ENCODE assay signal across 1 cellular context in genomic region chr5:103255666-103256065, GRCh38.
TF ChIP-seq lines count a peak whose summit lies in the region.

No MANE protein-coding gene starts in this region.

TF ChIP-seq in K562, 482 proteins besides CTCF, POLR2A, EP300 and RAD21 (continued from another document):
- TF ChIP-seq, protein P1, sequence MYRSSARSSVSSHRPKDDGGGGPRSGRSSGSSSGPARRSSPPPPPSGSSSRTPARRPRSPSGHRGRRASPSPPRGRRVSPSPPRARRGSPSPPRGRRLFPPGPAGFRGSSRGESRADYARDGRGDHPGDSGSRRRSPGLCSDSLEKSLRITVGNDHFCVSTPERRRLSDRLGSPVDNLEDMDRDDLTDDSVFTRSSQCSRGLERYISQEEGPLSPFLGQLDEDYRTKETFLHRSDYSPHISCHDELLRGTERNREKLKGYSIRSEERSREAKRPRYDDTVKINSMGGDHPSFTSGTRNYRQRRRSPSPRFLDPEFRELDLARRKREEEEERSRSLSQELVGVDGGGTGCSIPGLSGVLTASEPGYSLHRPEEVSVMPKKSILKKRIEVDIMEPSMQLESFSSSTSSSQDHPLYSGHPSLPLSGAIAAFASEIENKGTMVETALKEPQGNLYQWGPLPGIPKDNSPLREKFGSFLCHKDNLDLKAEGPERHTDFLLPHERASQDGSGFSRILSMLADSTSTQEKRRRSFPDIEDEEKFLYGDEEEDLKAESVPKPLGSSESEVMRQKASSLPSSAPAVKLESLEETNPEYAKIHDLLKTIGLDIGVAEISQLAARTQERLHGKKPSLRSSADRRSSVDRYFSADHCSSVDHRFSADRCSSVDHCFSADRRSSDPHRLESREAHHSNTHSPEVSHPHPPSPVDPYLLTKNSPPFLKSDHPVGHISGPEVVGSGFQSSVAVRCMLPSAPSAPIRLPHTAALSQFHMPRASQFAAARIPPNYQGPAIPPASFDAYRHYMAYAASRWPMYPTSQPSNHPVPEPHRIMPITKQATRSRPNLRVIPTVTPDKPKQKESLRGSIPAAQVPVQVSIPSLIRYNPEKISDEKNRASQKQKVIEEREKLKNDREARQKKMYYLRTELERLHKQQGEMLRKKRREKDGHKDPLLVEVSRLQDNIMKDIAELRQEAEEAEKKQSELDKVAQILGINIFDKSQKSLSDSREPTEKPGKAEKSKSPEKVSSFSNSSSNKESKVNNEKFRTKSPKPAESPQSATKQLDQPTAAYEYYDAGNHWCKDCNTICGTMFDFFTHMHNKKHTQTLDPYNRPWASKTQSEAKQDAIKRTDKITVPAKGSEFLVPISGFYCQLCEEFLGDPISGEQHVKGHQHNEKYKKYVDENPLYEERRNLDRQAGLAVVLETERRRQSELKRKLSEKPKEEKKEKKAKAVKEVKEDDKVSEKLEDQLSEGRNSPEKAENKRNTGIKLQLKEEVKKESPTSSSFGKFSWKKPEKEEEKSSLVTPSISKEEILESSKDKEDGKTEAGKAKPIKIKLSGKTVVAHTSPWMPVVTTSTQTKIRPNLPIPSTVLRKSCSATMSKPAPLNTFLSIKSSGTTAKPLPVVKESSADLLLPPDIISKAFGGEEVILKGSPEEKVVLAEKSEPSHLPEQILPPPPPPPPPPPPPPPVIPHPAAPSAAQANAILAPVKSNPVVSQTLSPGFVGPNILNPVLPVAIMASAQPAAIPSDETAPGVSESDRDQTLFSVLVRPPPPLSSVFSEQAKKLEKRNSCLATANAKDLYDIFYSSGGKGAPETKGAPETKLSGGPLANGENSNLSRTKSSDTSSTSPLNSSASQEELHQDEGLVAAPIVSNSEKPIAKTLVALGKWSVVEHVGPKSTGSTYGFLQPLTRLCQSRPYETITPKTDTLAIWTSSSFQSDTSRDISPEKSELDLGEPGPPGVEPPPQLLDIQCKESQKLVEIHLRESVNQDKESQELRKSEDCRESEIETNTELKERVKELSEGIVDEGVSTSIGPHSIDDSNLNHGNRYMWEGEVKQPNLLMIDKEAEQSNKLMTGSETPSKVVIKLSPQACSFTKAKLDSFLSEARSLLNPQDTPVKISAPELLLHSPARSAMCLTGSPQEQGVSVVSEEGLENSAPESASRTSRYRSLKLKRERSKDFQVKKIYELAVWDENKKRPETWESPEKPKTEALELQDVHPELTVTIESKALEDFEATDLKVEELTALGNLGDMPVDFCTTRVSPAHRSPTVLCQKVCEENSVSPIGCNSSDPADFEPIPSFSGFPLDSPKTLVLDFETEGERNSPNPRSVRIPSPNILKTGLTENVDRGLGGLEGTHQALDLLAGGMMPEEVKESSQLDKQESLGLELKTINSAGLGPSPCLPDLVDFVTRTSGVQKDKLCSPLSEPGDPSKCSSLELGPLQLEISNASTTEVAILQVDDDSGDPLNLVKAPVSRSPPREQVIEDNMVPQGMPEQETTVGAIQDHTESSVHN (IDR thresholded peaks at IDR 0.05; ENCODE audit: borderline replicate concordance in 1 of 2, low read depth in 1 of 2) = no peak
- TF ChIP-seq CCAR2 (IDR thresholded peaks at IDR 0.05; ENCODE audit: low read depth, low read length) = no peak
- TF ChIP-seq SUPT5H (IDR thresholded peaks at IDR 0.05) = no peak
- no peak for TF ChIP-seq ZNF347 (CRISPR knock-in tag; IDR thresholded peaks at IDR 0.05; ENCODE audit: low read depth)
- TF ChIP-seq RBM17 (IDR thresholded peaks at IDR 0.05; ENCODE audit: borderline replicate concordance, low read depth, low read length) = no peak
- TF ChIP-seq NR4A1 (CRISPR knock-in tag; IDR thresholded peaks at IDR 0.05) = no peak
- no peak for TF ChIP-seq NR4A1 (tag; IDR thresholded peaks at IDR 0.05)
- no peak for TF ChIP-seq PHB (CRISPR knock-in tag; IDR thresholded peaks at IDR 0.05)
- no peak for TF ChIP-seq ZNF143 (CRISPR knock-in tag; IDR thresholded peaks at IDR 0.05)
- no peak for TF ChIP-seq ZNF23 (CRISPR knock-in tag; IDR thresholded peaks at IDR 0.05)
- TF ChIP-seq ZNF197 (CRISPR knock-in tag; IDR thresholded peaks at IDR 0.05; ENCODE audit: low read depth) = no peak
- no peak for TF ChIP-seq PYGO2 (tag; IDR thresholded peaks at IDR 0.05)
- TF ChIP-seq, protein P2, sequence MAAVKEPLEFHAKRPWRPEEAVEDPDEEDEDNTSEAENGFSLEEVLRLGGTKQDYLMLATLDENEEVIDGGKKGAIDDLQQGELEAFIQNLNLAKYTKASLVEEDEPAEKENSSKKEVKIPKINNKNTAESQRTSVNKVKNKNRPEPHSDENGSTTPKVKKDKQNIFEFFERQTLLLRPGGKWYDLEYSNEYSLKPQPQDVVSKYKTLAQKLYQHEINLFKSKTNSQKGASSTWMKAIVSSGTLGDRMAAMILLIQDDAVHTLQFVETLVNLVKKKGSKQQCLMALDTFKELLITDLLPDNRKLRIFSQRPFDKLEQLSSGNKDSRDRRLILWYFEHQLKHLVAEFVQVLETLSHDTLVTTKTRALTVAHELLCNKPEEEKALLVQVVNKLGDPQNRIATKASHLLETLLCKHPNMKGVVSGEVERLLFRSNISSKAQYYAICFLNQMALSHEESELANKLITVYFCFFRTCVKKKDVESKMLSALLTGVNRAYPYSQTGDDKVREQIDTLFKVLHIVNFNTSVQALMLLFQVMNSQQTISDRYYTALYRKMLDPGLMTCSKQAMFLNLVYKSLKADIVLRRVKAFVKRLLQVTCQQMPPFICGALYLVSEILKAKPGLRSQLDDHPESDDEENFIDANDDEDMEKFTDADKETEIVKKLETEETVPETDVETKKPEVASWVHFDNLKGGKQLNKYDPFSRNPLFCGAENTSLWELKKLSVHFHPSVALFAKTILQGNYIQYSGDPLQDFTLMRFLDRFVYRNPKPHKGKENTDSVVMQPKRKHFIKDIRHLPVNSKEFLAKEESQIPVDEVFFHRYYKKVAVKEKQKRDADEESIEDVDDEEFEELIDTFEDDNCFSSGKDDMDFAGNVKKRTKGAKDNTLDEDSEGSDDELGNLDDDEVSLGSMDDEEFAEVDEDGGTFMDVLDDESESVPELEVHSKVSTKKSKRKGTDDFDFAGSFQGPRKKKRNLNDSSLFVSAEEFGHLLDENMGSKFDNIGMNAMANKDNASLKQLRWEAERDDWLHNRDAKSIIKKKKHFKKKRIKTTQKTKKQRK (IDR thresholded peaks at IDR 0.05; ENCODE audit: borderline replicate concordance, low read depth, low read length) = no peak
- no peak for TF ChIP-seq MAFK (IDR thresholded peaks at IDR 0.05; ENCODE audit: low read length)
- TF ChIP-seq TAF1 (IDR thresholded peaks at IDR 0.05; ENCODE audit: control insufficient read depth, extremely low read depth, insufficient read depth, low read length, severe bottlenecking) = no peak
- TF ChIP-seq, protein P3, sequence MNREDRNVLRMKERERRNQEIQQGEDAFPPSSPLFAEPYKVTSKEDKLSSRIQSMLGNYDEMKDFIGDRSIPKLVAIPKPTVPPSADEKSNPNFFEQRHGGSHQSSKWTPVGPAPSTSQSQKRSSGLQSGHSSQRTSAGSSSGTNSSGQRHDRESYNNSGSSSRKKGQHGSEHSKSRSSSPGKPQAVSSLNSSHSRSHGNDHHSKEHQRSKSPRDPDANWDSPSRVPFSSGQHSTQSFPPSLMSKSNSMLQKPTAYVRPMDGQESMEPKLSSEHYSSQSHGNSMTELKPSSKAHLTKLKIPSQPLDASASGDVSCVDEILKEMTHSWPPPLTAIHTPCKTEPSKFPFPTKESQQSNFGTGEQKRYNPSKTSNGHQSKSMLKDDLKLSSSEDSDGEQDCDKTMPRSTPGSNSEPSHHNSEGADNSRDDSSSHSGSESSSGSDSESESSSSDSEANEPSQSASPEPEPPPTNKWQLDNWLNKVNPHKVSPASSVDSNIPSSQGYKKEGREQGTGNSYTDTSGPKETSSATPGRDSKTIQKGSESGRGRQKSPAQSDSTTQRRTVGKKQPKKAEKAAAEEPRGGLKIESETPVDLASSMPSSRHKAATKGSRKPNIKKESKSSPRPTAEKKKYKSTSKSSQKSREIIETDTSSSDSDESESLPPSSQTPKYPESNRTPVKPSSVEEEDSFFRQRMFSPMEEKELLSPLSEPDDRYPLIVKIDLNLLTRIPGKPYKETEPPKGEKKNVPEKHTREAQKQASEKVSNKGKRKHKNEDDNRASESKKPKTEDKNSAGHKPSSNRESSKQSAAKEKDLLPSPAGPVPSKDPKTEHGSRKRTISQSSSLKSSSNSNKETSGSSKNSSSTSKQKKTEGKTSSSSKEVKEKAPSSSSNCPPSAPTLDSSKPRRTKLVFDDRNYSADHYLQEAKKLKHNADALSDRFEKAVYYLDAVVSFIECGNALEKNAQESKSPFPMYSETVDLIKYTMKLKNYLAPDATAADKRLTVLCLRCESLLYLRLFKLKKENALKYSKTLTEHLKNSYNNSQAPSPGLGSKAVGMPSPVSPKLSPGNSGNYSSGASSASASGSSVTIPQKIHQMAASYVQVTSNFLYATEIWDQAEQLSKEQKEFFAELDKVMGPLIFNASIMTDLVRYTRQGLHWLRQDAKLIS (CRISPR knock-in tag; IDR thresholded peaks at IDR 0.05) = no peak
- no peak for TF ChIP-seq NFIC (IDR thresholded peaks at IDR 0.05)
